In the genomic region with DNA sequence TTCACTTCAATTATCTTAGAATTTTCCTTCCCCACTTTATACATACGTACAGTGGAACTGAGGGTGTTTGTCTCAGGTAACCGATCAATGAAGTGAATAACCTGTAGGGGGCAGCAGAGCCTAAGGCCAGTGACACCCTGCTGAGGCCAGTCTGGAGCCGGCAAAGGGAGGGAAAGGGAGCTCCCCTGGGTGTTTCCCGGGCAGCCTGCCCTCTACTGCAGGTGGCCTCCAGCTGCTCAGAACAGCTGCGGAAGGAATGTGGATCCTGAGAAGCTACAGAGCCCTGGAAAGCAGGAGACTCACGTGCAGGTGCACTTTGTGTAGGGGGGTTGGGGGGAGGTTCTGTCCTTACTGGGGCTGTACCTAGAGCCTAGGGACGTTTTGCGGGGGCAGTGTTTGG, we compare ENCODE assay signal across 1 cellular context.
TF ChIP-seq lines count a peak whose summit lies in the region.

No MANE protein-coding gene starts in this region.

TF ChIP-seq in HepG2, 621 proteins besides CTCF, POLR2A, EP300 and RAD21 (continues in another document):
- TF ChIP-seq HOXA7 (CRISPR knock-in tag; IDR thresholded peaks at IDR 0.05), result no peak
- no peak for TF ChIP-seq REL (CRISPR knock-in tag; conservative IDR thresholded peaks at IDR 0.05)
- TF ChIP-seq ZNF331 (CRISPR knock-in tag; IDR thresholded peaks at IDR 0.05), result 0 out of 2 replicates have a peak, but pooled peaks have one; percentile 35
- TF ChIP-seq, protein P1, sequence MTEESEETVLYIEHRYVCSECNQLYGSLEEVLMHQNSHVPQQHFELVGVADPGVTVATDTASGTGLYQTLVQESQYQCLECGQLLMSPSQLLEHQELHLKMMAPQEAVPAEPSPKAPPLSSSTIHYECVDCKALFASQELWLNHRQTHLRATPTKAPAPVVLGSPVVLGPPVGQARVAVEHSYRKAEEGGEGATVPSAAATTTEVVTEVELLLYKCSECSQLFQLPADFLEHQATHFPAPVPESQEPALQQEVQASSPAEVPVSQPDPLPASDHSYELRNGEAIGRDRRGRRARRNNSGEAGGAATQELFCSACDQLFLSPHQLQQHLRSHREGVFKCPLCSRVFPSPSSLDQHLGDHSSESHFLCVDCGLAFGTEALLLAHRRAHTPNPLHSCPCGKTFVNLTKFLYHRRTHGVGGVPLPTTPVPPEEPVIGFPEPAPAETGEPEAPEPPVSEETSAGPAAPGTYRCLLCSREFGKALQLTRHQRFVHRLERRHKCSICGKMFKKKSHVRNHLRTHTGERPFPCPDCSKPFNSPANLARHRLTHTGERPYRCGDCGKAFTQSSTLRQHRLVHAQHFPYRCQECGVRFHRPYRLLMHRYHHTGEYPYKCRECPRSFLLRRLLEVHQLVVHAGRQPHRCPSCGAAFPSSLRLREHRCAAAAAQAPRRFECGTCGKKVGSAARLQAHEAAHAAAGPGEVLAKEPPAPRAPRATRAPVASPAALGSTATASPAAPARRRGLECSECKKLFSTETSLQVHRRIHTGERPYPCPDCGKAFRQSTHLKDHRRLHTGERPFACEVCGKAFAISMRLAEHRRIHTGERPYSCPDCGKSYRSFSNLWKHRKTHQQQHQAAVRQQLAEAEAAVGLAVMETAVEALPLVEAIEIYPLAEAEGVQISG (CRISPR knock-in tag; IDR thresholded peaks at IDR 0.05), result 0 out of 2 replicates have a peak, but pooled peaks have one; percentile 21
- TF ChIP-seq ZNF569 (CRISPR knock-in tag; IDR thresholded peaks at IDR 0.05; ENCODE audit: borderline replicate concordance), result no peak
- peak; percentile 42; the same call in 1 of the 2 replicates for TF ChIP-seq HDAC1 (CRISPR knock-in tag; IDR thresholded peaks at IDR 0.05)
- peak; percentile 56; the same call in 1 of the 2 replicates for TF ChIP-seq ZNF788 (CRISPR knock-in tag; IDR thresholded peaks at IDR 0.05; ENCODE audit: borderline replicate concordance)
- TF ChIP-seq PAWR (CRISPR knock-in tag; IDR thresholded peaks at IDR 0.05; ENCODE audit: borderline replicate concordance), result no peak
- 0 out of 2 replicates have a peak, but pooled peaks have one; percentile 9 for TF ChIP-seq ZBTB38 (CRISPR knock-in tag; IDR thresholded peaks at IDR 0.05)
- TF ChIP-seq ZNF660 (CRISPR knock-in tag; IDR thresholded peaks at IDR 0.05; ENCODE audit: borderline replicate concordance, low read depth), result no peak
- peak; percentile 96 for TF ChIP-seq TFAP4 (IDR thresholded peaks at IDR 0.05; ENCODE audit: borderline replicate concordance, low read depth)
- peak; percentile 28; the same call in 1 of the 2 replicates for TF ChIP-seq ZNF891 (CRISPR knock-in tag; IDR thresholded peaks at IDR 0.05)
- TF ChIP-seq KLF11 (CRISPR knock-in tag; IDR thresholded peaks at IDR 0.05), result 0 out of 2 replicates have a peak, but pooled peaks have one; percentile 22
- peak in 1 of 2 experiments; percentile 49; a peak in 1 of 4 replicates for TF ChIP-seq KLF16 (CRISPR knock-in tag; IDR thresholded peaks at IDR 0.05)
- peak; percentile 80 for TF ChIP-seq XRCC5 (optimal IDR thresholded peaks at IDR 0.05; ENCODE audit: low read length)
- no peak for TF ChIP-seq PTBP1 (IDR thresholded peaks at IDR 0.05; ENCODE audit: low read depth, low read length, poor library complexity, severe bottlenecking)
- 0 out of 2 replicates have a peak, but pooled peaks have one; percentile 70 for TF ChIP-seq ZNF512B (CRISPR knock-in tag; IDR thresholded peaks at IDR 0.05; ENCODE audit: borderline replicate concordance)
- no peak for TF ChIP-seq ZKSCAN1 (IDR thresholded peaks at IDR 0.05; ENCODE audit: low read length)
- peak; percentile 48; the same call in 1 of the 2 replicates for TF ChIP-seq ELF3 (CRISPR knock-in tag; IDR thresholded peaks at IDR 0.05)
- peak; percentile 11; the same call in 1 of the 2 replicates for TF ChIP-seq NCOA2 (CRISPR knock-in tag; IDR thresholded peaks at IDR 0.05)
- peak; percentile 81 for TF ChIP-seq STAG1 (CRISPR knock-in tag; IDR thresholded peaks at IDR 0.05)
- TF ChIP-seq EEA1 (CRISPR knock-in tag; IDR thresholded peaks at IDR 0.05; ENCODE audit: borderline replicate concordance), result no peak
- TF ChIP-seq, protein P2, sequence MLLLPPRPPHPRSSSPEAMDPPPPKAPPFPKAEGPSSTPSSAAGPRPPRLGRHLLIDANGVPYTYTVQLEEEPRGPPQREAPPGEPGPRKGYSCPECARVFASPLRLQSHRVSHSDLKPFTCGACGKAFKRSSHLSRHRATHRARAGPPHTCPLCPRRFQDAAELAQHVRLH (CRISPR knock-in tag; IDR thresholded peaks at IDR 0.05; ENCODE audit: borderline replicate concordance, low read depth), result peak; percentile 65; the same call in 1 of the 2 replicates
- peak; percentile 52; the same call in 1 of the 2 replicates for TF ChIP-seq MIXL1 (CRISPR knock-in tag; IDR thresholded peaks at IDR 0.05)
- 0 out of 2 replicates have a peak, but pooled peaks have one; percentile 29 for TF ChIP-seq POGK (CRISPR knock-in tag; conservative IDR thresholded peaks at IDR 0.05)
- TF ChIP-seq, protein P3, sequence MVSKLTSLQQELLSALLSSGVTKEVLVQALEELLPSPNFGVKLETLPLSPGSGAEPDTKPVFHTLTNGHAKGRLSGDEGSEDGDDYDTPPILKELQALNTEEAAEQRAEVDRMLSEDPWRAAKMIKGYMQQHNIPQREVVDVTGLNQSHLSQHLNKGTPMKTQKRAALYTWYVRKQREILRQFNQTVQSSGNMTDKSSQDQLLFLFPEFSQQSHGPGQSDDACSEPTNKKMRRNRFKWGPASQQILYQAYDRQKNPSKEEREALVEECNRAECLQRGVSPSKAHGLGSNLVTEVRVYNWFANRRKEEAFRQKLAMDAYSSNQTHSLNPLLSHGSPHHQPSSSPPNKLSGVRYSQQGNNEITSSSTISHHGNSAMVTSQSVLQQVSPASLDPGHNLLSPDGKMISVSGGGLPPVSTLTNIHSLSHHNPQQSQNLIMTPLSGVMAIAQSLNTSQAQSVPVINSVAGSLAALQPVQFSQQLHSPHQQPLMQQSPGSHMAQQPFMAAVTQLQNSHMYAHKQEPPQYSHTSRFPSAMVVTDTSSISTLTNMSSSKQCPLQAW (CRISPR knock-in tag; IDR thresholded peaks at IDR 0.05), result 0 out of 2 replicates have a peak, but pooled peaks have one; percentile 29
- TF ChIP-seq, protein P4, sequence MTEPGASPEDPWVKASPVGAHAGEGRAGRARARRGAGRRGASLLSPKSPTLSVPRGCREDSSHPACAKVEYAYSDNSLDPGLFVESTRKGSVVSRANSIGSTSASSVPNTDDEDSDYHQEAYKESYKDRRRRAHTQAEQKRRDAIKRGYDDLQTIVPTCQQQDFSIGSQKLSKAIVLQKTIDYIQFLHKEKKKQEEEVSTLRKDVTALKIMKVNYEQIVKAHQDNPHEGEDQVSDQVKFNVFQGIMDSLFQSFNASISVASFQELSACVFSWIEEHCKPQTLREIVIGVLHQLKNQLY (CRISPR knock-in tag; IDR thresholded peaks at IDR 0.05), result 0 out of 2 replicates have a peak, but pooled peaks have one; percentile 10
- 0 out of 2 replicates have a peak, but pooled peaks have one; percentile 35 for TF ChIP-seq ZFP1 (CRISPR knock-in tag; IDR thresholded peaks at IDR 0.05)
- TF ChIP-seq ZFY (CRISPR knock-in tag; IDR thresholded peaks at IDR 0.05), result no peak
- 0 out of 2 replicates have a peak, but pooled peaks have one; percentile 27 for TF ChIP-seq ZNF33B (CRISPR knock-in tag; IDR thresholded peaks at IDR 0.05)
- peak; percentile 39; the same call in 1 of the 2 replicates for TF ChIP-seq REPIN1 (CRISPR knock-in tag; IDR thresholded peaks at IDR 0.05; ENCODE audit: borderline replicate concordance, low read depth)
- no peak for TF ChIP-seq ATAD3A (CRISPR knock-in tag; IDR thresholded peaks at IDR 0.05)
- TF ChIP-seq NFYC (CRISPR knock-in tag; IDR thresholded peaks at IDR 0.05), result peak; percentile 17; the same call in 1 of the 2 replicates
- TF ChIP-seq, protein P5, sequence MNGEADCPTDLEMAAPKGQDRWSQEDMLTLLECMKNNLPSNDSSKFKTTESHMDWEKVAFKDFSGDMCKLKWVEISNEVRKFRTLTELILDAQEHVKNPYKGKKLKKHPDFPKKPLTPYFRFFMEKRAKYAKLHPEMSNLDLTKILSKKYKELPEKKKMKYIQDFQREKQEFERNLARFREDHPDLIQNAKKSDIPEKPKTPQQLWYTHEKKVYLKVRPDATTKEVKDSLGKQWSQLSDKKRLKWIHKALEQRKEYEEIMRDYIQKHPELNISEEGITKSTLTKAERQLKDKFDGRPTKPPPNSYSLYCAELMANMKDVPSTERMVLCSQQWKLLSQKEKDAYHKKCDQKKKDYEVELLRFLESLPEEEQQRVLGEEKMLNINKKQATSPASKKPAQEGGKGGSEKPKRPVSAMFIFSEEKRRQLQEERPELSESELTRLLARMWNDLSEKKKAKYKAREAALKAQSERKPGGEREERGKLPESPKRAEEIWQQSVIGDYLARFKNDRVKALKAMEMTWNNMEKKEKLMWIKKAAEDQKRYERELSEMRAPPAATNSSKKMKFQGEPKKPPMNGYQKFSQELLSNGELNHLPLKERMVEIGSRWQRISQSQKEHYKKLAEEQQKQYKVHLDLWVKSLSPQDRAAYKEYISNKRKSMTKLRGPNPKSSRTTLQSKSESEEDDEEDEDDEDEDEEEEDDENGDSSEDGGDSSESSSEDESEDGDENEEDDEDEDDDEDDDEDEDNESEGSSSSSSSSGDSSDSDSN (CRISPR knock-in tag; IDR thresholded peaks at IDR 0.05), result peak; percentile 85
- peak; percentile 62; the same call in 1 of the 2 replicates for TF ChIP-seq MXD4 (CRISPR knock-in tag; IDR thresholded peaks at IDR 0.05)
- peak; percentile 97 for TF ChIP-seq HIVEP1 (CRISPR knock-in tag; IDR thresholded peaks at IDR 0.05)
- peak; percentile 56; the same call in 1 of the 2 replicates for TF ChIP-seq MEF2D (CRISPR knock-in tag; IDR thresholded peaks at IDR 0.05)
- TF ChIP-seq, protein P6, sequence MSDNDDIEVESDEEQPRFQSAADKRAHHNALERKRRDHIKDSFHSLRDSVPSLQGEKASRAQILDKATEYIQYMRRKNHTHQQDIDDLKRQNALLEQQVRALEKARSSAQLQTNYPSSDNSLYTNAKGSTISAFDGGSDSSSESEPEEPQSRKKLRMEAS (IDR thresholded peaks at IDR 0.05), result peak; percentile 37; the same call in 1 of the 2 replicates
- TF ChIP-seq SALL1 (CRISPR knock-in tag; IDR thresholded peaks at IDR 0.05), result peak; percentile 52
- no peak for TF ChIP-seq ZNF615 (CRISPR knock-in tag; IDR thresholded peaks at IDR 0.05; ENCODE audit: borderline replicate concordance)
- TF ChIP-seq ARID3A (IDR thresholded peaks at IDR 0.05; ENCODE audit: low read depth, low read length), result peak; percentile 42; the same call in 1 of the 2 replicates
- TF ChIP-seq SP2 (CRISPR knock-in tag; IDR thresholded peaks at IDR 0.05), result no peak
- TF ChIP-seq ZNF772 (CRISPR knock-in tag; IDR thresholded peaks at IDR 0.05), result peak; percentile 21; the same call in 1 of the 2 replicates
- peak; percentile 66; the same call in 1 of the 2 replicates for TF ChIP-seq ERF (CRISPR knock-in tag; IDR thresholded peaks at IDR 0.05)
- TF ChIP-seq ZSCAN31 (CRISPR knock-in tag; IDR thresholded peaks at IDR 0.05; ENCODE audit: low read depth), result peak; percentile 42; the same call in 1 of the 2 replicates
- peak; percentile 73 for TF ChIP-seq PITX1 (CRISPR knock-in tag; IDR thresholded peaks at IDR 0.05)
- TF ChIP-seq GATAD1 (CRISPR knock-in tag; IDR thresholded peaks at IDR 0.05), result peak; percentile 46; the same call in 1 of the 2 replicates
- 0 out of 2 replicates have a peak, but pooled peaks have one; percentile 30 for TF ChIP-seq SIX4 (CRISPR knock-in tag; IDR thresholded peaks at IDR 0.05)
